1 cellular context compared by ENCODE assay signal in the genomic region with DNA sequence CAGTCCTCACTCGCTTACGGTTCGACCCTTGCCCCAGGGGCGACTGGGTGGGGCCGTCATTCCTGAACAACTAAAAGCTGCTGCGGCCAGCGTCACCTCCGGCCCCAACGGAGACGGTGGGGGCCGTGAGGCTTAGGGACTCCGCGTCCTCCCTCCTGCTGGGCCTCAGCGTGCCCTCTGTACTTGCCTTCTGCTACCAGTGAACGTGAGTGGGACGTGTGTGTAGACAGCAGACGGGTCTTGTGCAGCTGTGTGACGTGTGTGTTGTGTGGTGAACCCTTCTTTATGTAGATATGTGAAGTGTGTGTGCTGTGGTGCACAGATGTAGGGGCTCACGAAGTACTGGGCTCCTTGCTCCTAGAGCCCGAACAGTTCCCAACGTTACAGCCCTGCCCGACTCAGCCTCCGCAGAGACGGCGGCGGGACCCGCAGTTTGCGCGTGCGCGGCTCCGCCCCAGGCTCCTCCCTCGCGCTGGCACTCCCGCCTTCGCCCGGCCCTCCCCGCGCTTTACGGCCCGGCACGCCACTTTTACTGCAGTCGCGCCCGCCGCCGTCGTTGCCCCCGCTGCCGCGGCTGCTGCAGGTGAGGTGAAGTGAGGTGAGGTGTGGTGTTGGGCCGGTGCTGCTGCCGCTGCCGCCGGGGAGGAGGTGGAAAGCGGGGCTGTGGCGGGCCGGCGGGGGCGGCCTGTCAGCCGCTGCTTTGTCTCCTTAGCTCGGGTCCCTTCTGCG.
TF ChIP-seq lines count a peak whose summit lies in the region.

A gene (plus strand): TSS at position 535 of the 729 bp plus-strand sequence. CDS start 235 bp downstream, outside the sequence.

TF ChIP-seq in HepG2, 621 proteins besides CTCF, POLR2A, EP300 and RAD21 (continued from another document):
- TF ChIP-seq PTBP1 (IDR thresholded peaks at IDR 0.05; ENCODE audit: low read depth, low read length, poor library complexity, severe bottlenecking), result peak; percentile 59
- TF ChIP-seq, protein P1, sequence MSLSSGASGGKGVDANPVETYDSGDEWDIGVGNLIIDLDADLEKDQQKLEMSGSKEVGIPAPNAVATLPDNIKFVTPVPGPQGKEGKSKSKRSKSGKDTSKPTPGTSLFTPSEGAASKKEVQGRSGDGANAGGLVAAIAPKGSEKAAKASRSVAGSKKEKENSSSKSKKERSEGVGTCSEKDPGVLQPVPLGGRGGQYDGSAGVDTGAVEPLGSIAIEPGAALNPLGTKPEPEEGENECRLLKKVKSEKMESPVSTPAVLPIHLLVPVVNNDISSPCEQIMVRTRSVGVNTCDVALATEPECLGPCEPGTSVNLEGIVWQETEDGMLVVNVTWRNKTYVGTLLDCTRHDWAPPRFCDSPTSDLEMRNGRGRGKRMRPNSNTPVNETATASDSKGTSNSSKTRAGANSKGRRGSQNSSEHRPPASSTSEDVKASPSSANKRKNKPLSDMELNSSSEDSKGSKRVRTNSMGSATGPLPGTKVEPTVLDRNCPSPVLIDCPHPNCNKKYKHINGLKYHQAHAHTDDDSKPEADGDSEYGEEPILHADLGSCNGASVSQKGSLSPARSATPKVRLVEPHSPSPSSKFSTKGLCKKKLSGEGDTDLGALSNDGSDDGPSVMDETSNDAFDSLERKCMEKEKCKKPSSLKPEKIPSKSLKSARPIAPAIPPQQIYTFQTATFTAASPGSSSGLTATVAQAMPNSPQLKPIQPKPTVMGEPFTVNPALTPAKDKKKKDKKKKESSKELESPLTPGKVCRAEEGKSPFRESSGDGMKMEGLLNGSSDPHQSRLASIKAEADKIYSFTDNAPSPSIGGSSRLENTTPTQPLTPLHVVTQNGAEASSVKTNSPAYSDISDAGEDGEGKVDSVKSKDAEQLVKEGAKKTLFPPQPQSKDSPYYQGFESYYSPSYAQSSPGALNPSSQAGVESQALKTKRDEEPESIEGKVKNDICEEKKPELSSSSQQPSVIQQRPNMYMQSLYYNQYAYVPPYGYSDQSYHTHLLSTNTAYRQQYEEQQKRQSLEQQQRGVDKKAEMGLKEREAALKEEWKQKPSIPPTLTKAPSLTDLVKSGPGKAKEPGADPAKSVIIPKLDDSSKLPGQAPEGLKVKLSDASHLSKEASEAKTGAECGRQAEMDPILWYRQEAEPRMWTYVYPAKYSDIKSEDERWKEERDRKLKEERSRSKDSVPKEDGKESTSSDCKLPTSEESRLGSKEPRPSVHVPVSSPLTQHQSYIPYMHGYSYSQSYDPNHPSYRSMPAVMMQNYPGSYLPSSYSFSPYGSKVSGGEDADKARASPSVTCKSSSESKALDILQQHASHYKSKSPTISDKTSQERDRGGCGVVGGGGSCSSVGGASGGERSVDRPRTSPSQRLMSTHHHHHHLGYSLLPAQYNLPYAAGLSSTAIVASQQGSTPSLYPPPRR (CRISPR knock-in tag; IDR thresholded peaks at IDR 0.05; ENCODE audit: borderline replicate concordance), result peak; percentile 70
- TF ChIP-seq ZNF180 (CRISPR knock-in tag; IDR thresholded peaks at IDR 0.05; ENCODE audit: borderline replicate concordance, low read depth), result no peak; the same call in 1 of the 2 replicates
- peak; percentile 95 for TF ChIP-seq SAP130 (CRISPR knock-in tag; IDR thresholded peaks at IDR 0.05; ENCODE audit: low read depth)
- peak; percentile 10; the same call in 1 of the 2 replicates for TF ChIP-seq RARG (CRISPR knock-in tag; IDR thresholded peaks at IDR 0.05; ENCODE audit: low read depth)
- TF ChIP-seq AHR (CRISPR knock-in tag; IDR thresholded peaks at IDR 0.05), result peak; percentile 59; the same call in 1 of the 2 replicates
- peak; percentile 88 for TF ChIP-seq PHF20 (CRISPR knock-in tag; IDR thresholded peaks at IDR 0.05)
- TF ChIP-seq FOXP1 (IDR thresholded peaks at IDR 0.05), result no peak
- peak; percentile 30 for TF ChIP-seq FOXP1 (CRISPR knock-in tag; IDR thresholded peaks at IDR 0.05)
- TF ChIP-seq ZNF441 (CRISPR knock-in tag; IDR thresholded peaks at IDR 0.05; ENCODE audit: borderline replicate concordance), result peak; percentile 79; the same call in 1 of the 2 replicates
- peak; percentile 60; the same call in 1 of the 2 replicates for TF ChIP-seq ZMYM2 (CRISPR knock-in tag; IDR thresholded peaks at IDR 0.05)
- TF ChIP-seq ZNF605 (CRISPR knock-in tag; IDR thresholded peaks at IDR 0.05), result no peak; the same call in 1 of the 2 replicates
- TF ChIP-seq ZNF781 (CRISPR knock-in tag; IDR thresholded peaks at IDR 0.05; ENCODE audit: borderline replicate concordance, not compliant biosample characterization), result peak; percentile 6
- TF ChIP-seq ZKSCAN5 (CRISPR knock-in tag; IDR thresholded peaks at IDR 0.05), result peak; percentile 39
- peak; percentile 100 for TF ChIP-seq RBFOX2 (IDR thresholded peaks at IDR 0.05; ENCODE audit: low read depth, low read length)
